In the genomic region with DNA sequence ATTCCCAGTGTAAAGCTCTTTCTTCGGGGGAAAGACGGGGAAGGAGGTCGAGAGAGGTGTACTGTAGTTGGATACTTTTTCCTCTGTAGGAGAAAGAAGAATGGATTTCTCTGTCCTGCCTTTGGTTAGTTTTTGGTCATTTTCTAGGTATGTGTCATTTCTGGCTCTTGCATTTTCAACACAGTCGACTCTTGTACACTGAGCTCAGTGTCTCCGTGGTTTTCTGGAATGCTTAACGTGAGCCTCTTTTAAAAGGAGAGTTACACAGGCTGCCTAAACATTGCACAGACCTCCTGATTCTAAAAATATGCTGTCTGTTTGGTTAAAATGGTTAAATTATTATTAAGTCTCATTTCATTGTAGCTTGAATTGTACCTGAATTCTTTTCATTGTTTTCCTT, we compare ENCODE assay signal across 1 cellular context.
TF ChIP-seq lines count a peak whose summit lies in the region.

No MANE protein-coding gene starts in this region.

TF ChIP-seq in HepG2, 621 proteins besides CTCF, POLR2A, EP300 and RAD21 (continued from another document):
- TF ChIP-seq, protein P1, sequence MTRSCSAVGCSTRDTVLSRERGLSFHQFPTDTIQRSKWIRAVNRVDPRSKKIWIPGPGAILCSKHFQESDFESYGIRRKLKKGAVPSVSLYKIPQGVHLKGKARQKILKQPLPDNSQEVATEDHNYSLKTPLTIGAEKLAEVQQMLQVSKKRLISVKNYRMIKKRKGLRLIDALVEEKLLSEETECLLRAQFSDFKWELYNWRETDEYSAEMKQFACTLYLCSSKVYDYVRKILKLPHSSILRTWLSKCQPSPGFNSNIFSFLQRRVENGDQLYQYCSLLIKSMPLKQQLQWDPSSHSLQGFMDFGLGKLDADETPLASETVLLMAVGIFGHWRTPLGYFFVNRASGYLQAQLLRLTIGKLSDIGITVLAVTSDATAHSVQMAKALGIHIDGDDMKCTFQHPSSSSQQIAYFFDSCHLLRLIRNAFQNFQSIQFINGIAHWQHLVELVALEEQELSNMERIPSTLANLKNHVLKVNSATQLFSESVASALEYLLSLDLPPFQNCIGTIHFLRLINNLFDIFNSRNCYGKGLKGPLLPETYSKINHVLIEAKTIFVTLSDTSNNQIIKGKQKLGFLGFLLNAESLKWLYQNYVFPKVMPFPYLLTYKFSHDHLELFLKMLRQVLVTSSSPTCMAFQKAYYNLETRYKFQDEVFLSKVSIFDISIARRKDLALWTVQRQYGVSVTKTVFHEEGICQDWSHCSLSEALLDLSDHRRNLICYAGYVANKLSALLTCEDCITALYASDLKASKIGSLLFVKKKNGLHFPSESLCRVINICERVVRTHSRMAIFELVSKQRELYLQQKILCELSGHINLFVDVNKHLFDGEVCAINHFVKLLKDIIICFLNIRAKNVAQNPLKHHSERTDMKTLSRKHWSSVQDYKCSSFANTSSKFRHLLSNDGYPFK (CRISPR knock-in tag; IDR thresholded peaks at IDR 0.05; ENCODE audit: borderline replicate concordance), result no peak
- TF ChIP-seq MZF1 (CRISPR knock-in tag; IDR thresholded peaks at IDR 0.05; ENCODE audit: borderline replicate concordance), result no peak
